Comparison of ENCODE assay signal across 1 cellular context in genomic region chr19:45927565-45928261, GRCh38.
A peak's percentile ranks its signal among the peaks of the same experiment; 100 is the strongest.
TF ChIP-seq lines count a peak whose summit lies in the region.

No MANE protein-coding gene starts in this region.

TF ChIP-seq in HEK293, 187 proteins besides CTCF, POLR2A, EP300 and RAD21 (continued from another document and continues in another):
- TF ChIP-seq, protein P1, sequence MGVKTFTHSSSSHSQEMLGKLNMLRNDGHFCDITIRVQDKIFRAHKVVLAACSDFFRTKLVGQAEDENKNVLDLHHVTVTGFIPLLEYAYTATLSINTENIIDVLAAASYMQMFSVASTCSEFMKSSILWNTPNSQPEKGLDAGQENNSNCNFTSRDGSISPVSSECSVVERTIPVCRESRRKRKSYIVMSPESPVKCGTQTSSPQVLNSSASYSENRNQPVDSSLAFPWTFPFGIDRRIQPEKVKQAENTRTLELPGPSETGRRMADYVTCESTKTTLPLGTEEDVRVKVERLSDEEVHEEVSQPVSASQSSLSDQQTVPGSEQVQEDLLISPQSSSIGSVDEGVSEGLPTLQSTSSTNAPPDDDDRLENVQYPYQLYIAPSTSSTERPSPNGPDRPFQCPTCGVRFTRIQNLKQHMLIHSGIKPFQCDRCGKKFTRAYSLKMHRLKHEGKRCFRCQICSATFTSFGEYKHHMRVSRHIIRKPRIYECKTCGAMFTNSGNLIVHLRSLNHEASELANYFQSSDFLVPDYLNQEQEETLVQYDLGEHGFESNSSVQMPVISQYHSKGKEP (tag by site-specific recombination; IDR thresholded peaks at IDR 0.05): peak; percentile 59; the same call in 1 of the 2 replicates
- 0 out of 2 replicates have a peak, but pooled peaks have one; percentile 8 for TF ChIP-seq ZNF580 (tag by site-specific recombination; IDR thresholded peaks at IDR 0.05)
- 0 out of 2 replicates have a peak, but pooled peaks have one; percentile 44 for TF ChIP-seq TRIM28 (IDR thresholded peaks at IDR 0.05; ENCODE audit: borderline replicate concordance, low read length)
- TF ChIP-seq ZNF600 (tag by site-specific recombination; IDR thresholded peaks at IDR 0.05): peak; percentile 25; the same call in 1 of the 2 replicates
- TF ChIP-seq, protein P2, sequence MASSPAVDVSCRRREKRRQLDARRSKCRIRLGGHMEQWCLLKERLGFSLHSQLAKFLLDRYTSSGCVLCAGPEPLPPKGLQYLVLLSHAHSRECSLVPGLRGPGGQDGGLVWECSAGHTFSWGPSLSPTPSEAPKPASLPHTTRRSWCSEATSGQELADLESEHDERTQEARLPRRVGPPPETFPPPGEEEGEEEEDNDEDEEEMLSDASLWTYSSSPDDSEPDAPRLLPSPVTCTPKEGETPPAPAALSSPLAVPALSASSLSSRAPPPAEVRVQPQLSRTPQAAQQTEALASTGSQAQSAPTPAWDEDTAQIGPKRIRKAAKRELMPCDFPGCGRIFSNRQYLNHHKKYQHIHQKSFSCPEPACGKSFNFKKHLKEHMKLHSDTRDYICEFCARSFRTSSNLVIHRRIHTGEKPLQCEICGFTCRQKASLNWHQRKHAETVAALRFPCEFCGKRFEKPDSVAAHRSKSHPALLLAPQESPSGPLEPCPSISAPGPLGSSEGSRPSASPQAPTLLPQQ (tag by site-specific recombination; IDR thresholded peaks at IDR 0.05): peak; percentile 74; the same call in 1 of the 2 replicates
- peak; percentile 72 for TF ChIP-seq ZNF660 (tag by site-specific recombination; IDR thresholded peaks at IDR 0.05)
- TF ChIP-seq ZEB2 (tag by site-specific recombination; IDR thresholded peaks at IDR 0.05): 0 out of 2 replicates have a peak, but pooled peaks have one; percentile 43
- TF ChIP-seq ZNF549 (tag by site-specific recombination; IDR thresholded peaks at IDR 0.05): no peak
- TF ChIP-seq ZBTB20 (tag by site-specific recombination; IDR thresholded peaks at IDR 0.05): peak; percentile 73
- 0 out of 2 replicates have a peak, but pooled peaks have one; percentile 70 for TF ChIP-seq ZNF777 (tag by site-specific recombination; IDR thresholded peaks at IDR 0.05; ENCODE audit: borderline replicate concordance)
- TF ChIP-seq YY2 (tag by site-specific recombination; IDR thresholded peaks at IDR 0.05): peak; percentile 50; the same call in 1 of the 2 replicates
- TF ChIP-seq PBX3 (CRISPR knock-in tag; IDR thresholded peaks at IDR 0.05): peak; percentile 40; the same call in 1 of the 2 replicates
- no peak for TF ChIP-seq REPIN1 (tag by site-specific recombination; IDR thresholded peaks at IDR 0.05; ENCODE audit: low read depth)
- TF ChIP-seq ZNF76 (tag by site-specific recombination; IDR thresholded peaks at IDR 0.05; ENCODE audit: borderline replicate concordance, low read depth): peak; percentile 93
- no peak for TF ChIP-seq ZBTB48 (tag by site-specific recombination; IDR thresholded peaks at IDR 0.05)
- TF ChIP-seq SP2 (tag by site-specific recombination; IDR thresholded peaks at IDR 0.05): peak; percentile 60
- TF ChIP-seq ZSCAN23 (tag by site-specific recombination; IDR thresholded peaks at IDR 0.05): no peak
- peak; percentile 81 for TF ChIP-seq ZNF335 (tag by site-specific recombination; conservative IDR thresholded peaks at IDR 0.05)
- TF ChIP-seq ZNF510 (tag by site-specific recombination; IDR thresholded peaks at IDR 0.05; ENCODE audit: insufficient replicate concordance): no peak
- TF ChIP-seq ZNF341 (tag by site-specific recombination; IDR thresholded peaks at IDR 0.05; ENCODE audit: low read depth): 0 out of 2 replicates have a peak, but pooled peaks have one; percentile 39
- TF ChIP-seq TSHZ1 (tag by site-specific recombination; IDR thresholded peaks at IDR 0.05; ENCODE audit: borderline replicate concordance): no peak
- TF ChIP-seq GLIS2 (tag by site-specific recombination; IDR thresholded peaks at IDR 0.05): 0 out of 2 replicates have a peak, but pooled peaks have one; percentile 22
- peak; percentile 51; the same call in 1 of the 2 replicates for TF ChIP-seq ZNF394 (tag by site-specific recombination; IDR thresholded peaks at IDR 0.05; ENCODE audit: borderline replicate concordance)
- TF ChIP-seq ZNF140 (tag by site-specific recombination; IDR thresholded peaks at IDR 0.05): peak; percentile 81; the same call in 1 of the 2 replicates
- TF ChIP-seq, protein P3, sequence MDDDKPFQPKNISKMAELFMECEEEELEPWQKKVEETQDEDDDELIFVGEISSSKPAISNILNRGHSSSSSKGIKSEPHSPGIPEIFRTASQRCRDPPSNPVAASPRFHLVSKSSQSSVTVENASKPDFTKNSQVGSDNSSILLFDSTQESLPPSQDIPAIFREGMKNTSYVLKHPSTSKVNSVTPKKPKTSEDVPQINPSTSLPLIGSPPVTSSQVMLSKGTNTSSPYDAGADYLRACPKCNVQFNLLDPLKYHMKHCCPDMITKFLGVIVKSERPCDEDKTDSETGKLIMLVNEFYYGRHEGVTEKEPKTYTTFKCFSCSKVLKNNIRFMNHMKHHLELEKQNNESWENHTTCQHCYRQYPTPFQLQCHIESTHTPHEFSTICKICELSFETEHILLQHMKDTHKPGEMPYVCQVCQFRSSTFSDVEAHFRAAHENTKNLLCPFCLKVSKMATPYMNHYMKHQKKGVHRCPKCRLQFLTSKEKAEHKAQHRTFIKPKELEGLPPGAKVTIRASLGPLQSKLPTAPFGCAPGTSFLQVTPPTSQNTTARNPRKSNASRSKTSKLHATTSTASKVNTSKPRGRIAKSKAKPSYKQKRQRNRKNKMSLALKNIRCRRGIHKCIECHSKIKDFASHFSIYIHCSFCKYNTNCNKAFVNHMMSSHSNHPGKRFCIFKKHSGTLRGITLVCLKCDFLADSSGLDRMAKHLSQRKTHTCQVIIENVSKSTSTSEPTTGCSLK (tag by site-specific recombination; IDR thresholded peaks at IDR 0.05): peak; percentile 72; the same call in 1 of the 2 replicates
- TF ChIP-seq ZSCAN30 (tag by site-specific recombination; IDR thresholded peaks at IDR 0.05): peak; percentile 64; the same call in 1 of the 2 replicates
- TF ChIP-seq ZNF24 (tag by site-specific recombination; IDR thresholded peaks at IDR 0.05): peak; percentile 40; the same call in 1 of the 2 replicates
- no peak for TF ChIP-seq ZNF37A (tag by site-specific recombination; IDR thresholded peaks at IDR 0.05)
- 0 out of 2 replicates have a peak, but pooled peaks have one; percentile 55 for TF ChIP-seq ZNF561 (tag by site-specific recombination; IDR thresholded peaks at IDR 0.05; ENCODE audit: borderline replicate concordance)
- peak; percentile 61 for TF ChIP-seq ZXDB (tag by site-specific recombination; IDR thresholded peaks at IDR 0.05)
- no peak for TF ChIP-seq ZFP3 (tag by site-specific recombination; IDR thresholded peaks at IDR 0.05; ENCODE audit: low read depth)
- TF ChIP-seq ZNF501 (tag by site-specific recombination; IDR thresholded peaks at IDR 0.05): peak; percentile 29; the same call in 1 of the 2 replicates
- TF ChIP-seq ZNF629 (tag by site-specific recombination; IDR thresholded peaks at IDR 0.05): peak; percentile 44; the same call in 1 of the 2 replicates
- no peak for TF ChIP-seq ZNF473 (tag by site-specific recombination; IDR thresholded peaks at IDR 0.05)
- TF ChIP-seq, protein P4, sequence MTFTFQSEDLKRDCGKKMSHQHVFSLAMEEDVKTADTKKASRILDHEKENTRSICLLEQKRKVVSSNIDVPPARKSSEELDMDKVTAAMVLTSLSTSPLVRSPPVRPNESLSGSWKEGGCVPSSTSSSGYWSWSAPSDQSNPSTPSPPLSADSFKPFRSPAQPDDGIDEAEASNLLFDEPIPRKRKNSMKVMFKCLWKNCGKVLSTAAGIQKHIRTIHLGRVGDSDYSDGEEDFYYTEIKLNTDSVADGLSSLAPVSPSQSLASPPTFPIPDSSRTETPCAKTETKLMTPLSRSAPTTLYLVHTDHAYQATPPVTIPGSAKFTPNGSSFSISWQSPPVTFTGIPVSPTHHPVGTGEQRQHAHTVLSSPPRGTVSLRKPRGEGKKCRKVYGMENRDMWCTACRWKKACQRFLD (tag by site-specific recombination; IDR thresholded peaks at IDR 0.05): no peak
- no peak for TF ChIP-seq ZNF302 (tag by site-specific recombination; IDR thresholded peaks at IDR 0.05; ENCODE audit: low read depth)
- TF ChIP-seq, protein P5, sequence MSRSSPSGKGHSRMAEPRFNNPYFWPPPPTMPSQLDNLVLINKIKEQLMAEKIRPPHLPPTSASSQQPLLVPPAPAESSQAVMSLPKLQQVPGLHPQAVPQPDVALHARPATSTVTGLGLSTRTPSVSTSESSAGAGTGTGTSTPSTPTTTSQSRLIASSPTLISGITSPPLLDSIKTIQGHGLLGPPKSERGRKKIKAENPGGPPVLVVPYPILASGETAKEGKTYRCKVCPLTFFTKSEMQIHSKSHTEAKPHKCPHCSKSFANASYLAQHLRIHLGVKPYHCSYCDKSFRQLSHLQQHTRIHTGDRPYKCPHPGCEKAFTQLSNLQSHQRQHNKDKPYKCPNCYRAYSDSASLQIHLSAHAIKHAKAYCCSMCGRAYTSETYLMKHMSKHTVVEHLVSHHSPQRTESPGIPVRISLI (tag by site-specific recombination; IDR thresholded peaks at IDR 0.05): no peak
- peak; percentile 49; the same call in 1 of the 2 replicates for TF ChIP-seq KLF16 (tag by site-specific recombination; IDR thresholded peaks at IDR 0.05)
- TF ChIP-seq SP7 (tag by site-specific recombination; IDR thresholded peaks at IDR 0.05): peak; percentile 60
- no peak for TF ChIP-seq ZNF433 (tag by site-specific recombination; IDR thresholded peaks at IDR 0.05; ENCODE audit: low read depth)
- TF ChIP-seq KLF8 (tag by site-specific recombination; IDR thresholded peaks at IDR 0.05): peak; percentile 40; the same call in 1 of the 2 replicates
- TF ChIP-seq ZBTB17 (tag by site-specific recombination; IDR thresholded peaks at IDR 0.05): peak; percentile 91
- peak; percentile 40; the same call in 1 of the 2 replicates for TF ChIP-seq ZBTB8A (tag by site-specific recombination; IDR thresholded peaks at IDR 0.05)
- peak; percentile 27; the same call in 1 of the 2 replicates for TF ChIP-seq ZBTB11 (tag by site-specific recombination; conservative IDR thresholded peaks at IDR 0.05; ENCODE audit: low read depth)
- TF ChIP-seq ZNF133 (tag by site-specific recombination; IDR thresholded peaks at IDR 0.05): peak; percentile 21; the same call in 1 of the 2 replicates
- TF ChIP-seq EGR2 (tag by site-specific recombination; IDR thresholded peaks at IDR 0.05; ENCODE audit: low read depth): 0 out of 2 replicates have a peak, but pooled peaks have one; percentile 8
- TF ChIP-seq SP3 (tag by site-specific recombination; IDR thresholded peaks at IDR 0.05): peak; percentile 80
- peak; percentile 63 for TF ChIP-seq ZNF366 (tag by site-specific recombination; conservative IDR thresholded peaks at IDR 0.05)
